13 cellular contexts compared by ENCODE assay signal in genomic region chr12:71158361-71158882, GRCh38. TPM values are rescaled to one million over a fixed set of nuclear protein-coding genes. Genes with fewer than 3 reads are reported as not detected.
DNase-seq lines count a peak whose midpoint lies in the region; ATAC-seq and TF ChIP-seq lines count a peak whose summit lies in the region.
"Had no signal": no experiment of that assay in that cellular context is flagged by ENCODE, and none has a peak within 500 bp of the region (broad histone marks: within the 10 kb centered on the region; RNA-seq: fewer than 3 reads in every experiment).

No MANE protein-coding gene starts in this region.

- DNase-seq in A673 (ENCODE audit: low spot score) = no peak
- peak; percentile 65 for DNase-seq in NCI-H2029 (lab: John Stamatoyannopoulos, UW)
- no peak for DNase-seq in ascending aorta (ENCODE audit: low spot score in 2 of 2)
- no peak for DNase-seq in activated CD4-positive, alpha-beta T cell treated with anti-CD3 and anti-CD28 coated beads for 48 hours
- DNase-seq in KBM-7 = no peak
- DNase-seq: activated CD4-positive, alpha-beta T cell treated with anti-CD3 and anti-CD28 coated beads, Interleukin-2, amount 50 U/mL, for 4 hours; heart right ventricle had no signal

- H3K27me3 ChIP-seq in A673 (replicated peaks; ENCODE audit: insufficient read depth, low read depth, low read length, poor library complexity) = no peaks in the 10 kb centered on the region
- no peaks in the 10 kb centered on the region for H3K27me3 ChIP-seq in ascending aorta
- H3K27me3 ChIP-seq in mucosa of stomach (ENCODE audit: control insufficient read depth, insufficient read depth, low read length) = no peaks in the 10 kb centered on the region
- H3K27me3 ChIP-seq: heart right ventricle had no signal

- TF ChIP-seq CTCF in A673 (conservative IDR thresholded peaks at IDR 0.05; ENCODE audit: low read depth, low read length) = no peak
- no peak for TF ChIP-seq CTCF in ascending aorta (IDR thresholded peaks at IDR 0.05)

- BruUV-seq in A673 (replicated peaks; lab: Mats Ljungman, UMichigan) = no TSS peak

- H3K4me1 ChIP-seq in A673 (ENCODE audit: insufficient read depth, low read length, poor library complexity, severe bottlenecking) (peaks cover 40% of the 10 kb centered on the region), ascending aorta (peaks cover 0 to 9% of the 10 kb centered on the region in 2 donors), mucosa of stomach (ENCODE audit: control insufficient read depth, insufficient read depth, low read length) (peaks cover 32% of the 10 kb centered on the region)

- intact Hi-C loops in A673 (cut with micrococcal nuclease; ENCODE audit: unreplicated experiment) = no loop called here
- intact Hi-C loops in ascending aorta (cut with DNase I) = no loop called here

- CTCF ChIA-PET in A673 (lab: Charles Lee) = interaction anchor here (0.6 kb wide), 1 partner anchor 771 kb away, joined by 4 read pairs; no protein-coding TSS in a partner anchor

- ATAC-seq in HG02938 (IDR thresholded peaks at IDR 0.05; ENCODE audit: unreplicated experiment) (no peak), GM21825 (IDR thresholded peaks at IDR 0.05; ENCODE audit: unreplicated experiment) (no peak)
- ATAC-seq: heart right ventricle had no signal

- peak overlapping the region; percentile 84 for H3K9ac ChIP-seq in mucosa of stomach (ENCODE audit: low read length)

- POLR2A ChIA-PET in A673 (lab: Charles Lee; ENCODE audit: low non-redundant PET) = interaction anchor here (0.5 kb wide), 1 partner anchor 402 kb away, joined by 3 read pairs; no protein-coding TSS in a partner anchor

- no peaks in the 10 kb centered on the region for H3K36me3 ChIP-seq in A673 (ENCODE audit: insufficient read depth, low read length, poor library complexity, severe bottlenecking)
- no peaks in the 10 kb centered on the region for H3K36me3 ChIP-seq in ascending aorta
- no peaks in the 10 kb centered on the region for H3K36me3 ChIP-seq in mucosa of stomach (ENCODE audit: control insufficient read depth, insufficient read depth, low read length)
- H3K36me3 ChIP-seq: heart right ventricle had no signal

- H3K9me3 ChIP-seq in A673 (ENCODE audit: low read depth, low read length, poor library complexity, severe bottlenecking) (no peaks in the 10 kb centered on the region), ascending aorta (no peaks in the 10 kb centered on the region), mucosa of stomach (ENCODE audit: control insufficient read depth, low read length) (no peaks in the 10 kb centered on the region)
- H3K9me3 ChIP-seq: heart right ventricle had no signal

- H3K27ac ChIP-seq in A673 (ENCODE audit: low read depth, low read length, poor library complexity, severe bottlenecking) = peak overlapping the region; percentile 87
- no peak overlapping the region for H3K27ac ChIP-seq in ascending aorta
- H3K27ac ChIP-seq: heart right ventricle, skin epidermis had no signal

- H3K4me3 ChIP-seq in A673 (ENCODE audit: low read depth, low read length, poor library complexity, severe bottlenecking) (peak overlapping the region; percentile 44), ascending aorta (peak overlapping the region; percentile 17 to 43), mucosa of stomach (ENCODE audit: low read length) (peak overlapping the region; percentile 64)
- H3K4me3 ChIP-seq: skin epidermis had no signal

- in situ Hi-C loops in KBM-7 (cut with MboI; ENCODE audit: low pct_unique_long_range_greater_than_20kb, low sequenced_read_pairs) = no loop called here

RNA-seq across cellular contexts. Expression of gene TSPAN8, which starts 0.6 kb away (rescaled TPM):
- total RNA-seq in A673 (2021) (74.7 and 79.4 TPM in 2 replicates), ascending aorta (5.5 TPM)
- total RNA-seq: dermis microvascular lymphatic vessel endothelial cell, mononuclear cell had no signal

Comparison
In these comparisons a context has a peak if more than half of its experiments do, and no peak if none do; other contexts are left out.
1. RNA of gene TSPAN8, which starts 0.6 kb away (total RNA-seq): 74.7 to 79.4 TPM in A673; 5.5 TPM in ascending aorta (single experiment); every median in the first group is over 10 times any median in the second.
2. Peak in every context shown above with its lines, with median percentiles within 50 percentile points of each other: H3K4me3 ChIP-seq.